In the genomic region with DNA sequence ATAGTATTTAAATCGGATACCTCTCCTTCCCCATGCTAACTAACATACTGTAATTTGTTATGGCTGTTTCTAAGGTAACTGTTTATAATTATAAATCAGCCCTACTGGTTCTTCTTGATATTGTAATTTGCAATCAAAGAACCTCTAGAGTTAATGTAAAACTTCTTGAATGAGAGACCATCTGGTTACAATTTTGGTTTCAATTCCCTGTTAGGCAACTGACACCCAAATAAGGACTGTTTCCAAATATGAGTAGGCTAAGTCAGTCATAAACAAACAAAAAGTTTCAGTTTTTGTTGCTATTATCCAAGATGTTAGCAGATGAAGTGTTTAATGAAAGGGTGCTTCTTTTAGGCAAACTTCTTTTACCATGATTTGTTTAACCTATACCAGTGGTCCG, we compare ENCODE assay signal across 9 cellular contexts.
DNase-seq lines count a peak whose midpoint lies in the region; ATAC-seq and TF ChIP-seq lines count a peak whose summit lies in the region.
"Had no signal": no experiment of that assay in that cellular context is flagged by ENCODE, and none has a peak within 500 bp of the region (broad histone marks: within the 10 kb centered on the region; RNA-seq: fewer than 3 reads in every experiment).

No MANE protein-coding gene starts in this region.

- 29 to 38% methylated on average over 2 of the region's 2 CpGs for WGBS in upper lobe of left lung, 2 donors
- WGBS in lower leg skin, 2 donors = 11 to 14% methylated on average over 2 of the region's 2 CpGs

- H3K9me3 ChIP-seq in upper lobe of left lung = no peaks in the 10 kb centered on the region

- TF ChIP-seq POLR2A in upper lobe of left lung (IDR thresholded peaks at IDR 0.05) = no peak
- TF ChIP-seq POLR2A in lower leg skin (IDR thresholded peaks at IDR 0.05) = no peak

- H3K36me3 ChIP-seq in upper lobe of left lung = peaks cover 0 to under 1% (median 0%) of the 10 kb centered on the region in 4 donors

- H3K27me3 ChIP-seq in upper lobe of left lung = no peaks in the 10 kb centered on the region

- H3K4me3 ChIP-seq in fibroblast of mammary gland (ENCODE audit: control insufficient read depth, low read depth, low read length) = no peak overlapping the region
- H3K4me3 ChIP-seq in upper lobe of left lung = no peak overlapping the region
- H3K4me3 ChIP-seq in lower leg skin (ENCODE audit: low read depth, poor library complexity, severe bottlenecking) = no peak overlapping the region

- ATAC-seq in GM19455 (IDR thresholded peaks at IDR 0.05; ENCODE audit: unreplicated experiment) = peak; percentile 98
- peak; percentile 98 for ATAC-seq in HG03432 (IDR thresholded peaks at IDR 0.05; ENCODE audit: unreplicated experiment)
- ATAC-seq in upper lobe of left lung (ENCODE audit: low FRiP score in 2 of 2) = peak in 1 of 2 donors; percentile 78

- DNase-seq in AG09319 (ENCODE audit: extremely low read depth, low read depth) (peak; percentile 86), fibroblast of mammary gland (ENCODE audit: low read depth) (peak; percentile 87), upper lobe of left lung (no peak), cortex of kidney (lab: John Stamatoyannopoulos, UW) (no peak), A172 (ENCODE audit: low spot score) (no peak), lower leg skin (ENCODE audit: low spot score in 2 of 2) (no peak)
- DNase-seq: activated T-cell treated with anti-CD3 and anti-CD28 coated beads, Interleukin-2, amount 50 U/mL, for 4 hours had no signal

- peaks cover 21 to 36% (median 27%) of the 10 kb centered on the region in 4 donors for H3K4me1 ChIP-seq in upper lobe of left lung

- intact Hi-C loops in lower leg skin (cut with DNase I; ENCODE audit: low total_unique reads) = no loop called here

- no peak for TF ChIP-seq EP300 in upper lobe of left lung (IDR thresholded peaks at IDR 0.05)

- peak overlapping the region; percentile 12 to 32 (median 26) for H3K27ac ChIP-seq in upper lobe of left lung

- TF ChIP-seq CTCF in AG09319 (IDR thresholded peaks at IDR 0.05; ENCODE audit: low read depth, low read length) = no peak
- no peak for TF ChIP-seq CTCF in fibroblast of mammary gland (conservative IDR thresholded peaks at IDR 0.05; ENCODE audit: control insufficient read depth, insufficient read depth, low read depth, low read length)
- no peak for TF ChIP-seq CTCF in upper lobe of left lung (IDR thresholded peaks at IDR 0.05)
- no peak for TF ChIP-seq CTCF in lower leg skin (IDR thresholded peaks at IDR 0.05)

Comparison
In these comparisons a context has a peak if more than half of its experiments do, and no peak if none do; other contexts are left out.
1. DNase-seq: peak in AG09319 (single experiment) and fibroblast of mammary gland (single experiment); none in upper lobe of left lung (0 of 2), cortex of kidney (single experiment), A172 (single experiment) and lower leg skin (0 of 2).